Comparison of ENCODE assay signal across 27 cellular contexts in genomic region chr14:24165785-24166184, GRCh38. TPM values are rescaled to one million over a fixed set of nuclear protein-coding genes. Genes with fewer than 3 reads are reported as not detected.
A peak's percentile ranks its signal among the peaks of the same experiment; 100 is the strongest.
DNase-seq lines count a peak whose midpoint lies in the region; ATAC-seq and TF ChIP-seq lines count a peak whose summit lies in the region.
"Had no signal": no experiment of that assay in that cellular context is flagged by ENCODE, and none has a peak within 500 bp of the region (broad histone marks: within the 10 kb centered on the region; RNA-seq: fewer than 3 reads in every experiment).

No MANE protein-coding gene starts in this region.

- H3K27ac ChIP-seq in right atrium auricular region: no peak overlapping the region
- H3K27ac ChIP-seq: GM23248, neural progenitor cell, parathyroid adenoma, transverse colon had no signal

- no peak for ATAC-seq in left ventricle myocardium superior
- ATAC-seq in stimulated activated naive CD8-positive, alpha-beta T cell treated with anti-CD3 and anti-CD28 coated beads, Interleukin-15, amount 100 ng/mL, for 72 hours: no peak
- no peak for ATAC-seq in GM21529 (IDR thresholded peaks at IDR 0.05; ENCODE audit: unreplicated experiment)
- ATAC-seq: activated T-cell treated with anti-CD3 and anti-CD28 coated beads, Interleukin-2, amount 50 U/mL, for 4 hours; left colon; Panc1 had no signal

- intact Hi-C loops in left ventricle myocardium superior (cut with micrococcal nuclease): no loop called here
- intact Hi-C loops in activated T-helper 1 cell treated with anti-CD3 and anti-CD28 coated beads, Interleukin-12 subunit alpha, Interleukin-12 subunit beta, Interleukin-2, Interleukin-4 antibody, amounts not matched to agents 30 ng/mL and 10 ng/mL and 1 ng/mL, durations not matched to agents 14 hours and 24 hours and 36 hours (cut with micrococcal nuclease): no loop called here

- H3K27me3 ChIP-seq in right atrium auricular region: no peaks in the 10 kb centered on the region
- H3K27me3 ChIP-seq: neural progenitor cell, transverse colon had no signal

- peaks cover 59% of the 10 kb centered on the region for H3K36me3 Mint-ChIP-seq in activated T-helper 1 cell treated with anti-CD3 and anti-CD28 coated beads, Interleukin-12 subunit alpha, Interleukin-12 subunit beta, Interleukin-2, Interleukin-4 antibody, amounts not matched to agents 30 ng/mL and 10 ng/mL and 1 ng/mL, durations not matched to agents 14 hours and 24 hours and 36 hours (ENCODE audit: low read depth)
- peaks cover 44% of the 10 kb centered on the region for H3K36me3 Mint-ChIP-seq in endothelial cell (ENCODE audit: low read depth, unreplicated experiment)

- peak overlapping the region; percentile 6 for H3K27ac Mint-ChIP-seq in activated T-helper 1 cell treated with anti-CD3 and anti-CD28 coated beads, Interleukin-12 subunit alpha, Interleukin-12 subunit beta, Interleukin-2, Interleukin-4 antibody, amounts not matched to agents 30 ng/mL and 10 ng/mL and 1 ng/mL, durations not matched to agents 14 hours and 24 hours and 36 hours
- H3K27ac Mint-ChIP-seq in endothelial cell (ENCODE audit: unreplicated experiment): no peak overlapping the region
- peak overlapping the region; percentile 92 to 94 for H3K27ac Mint-ChIP-seq in stimulated activated naive CD8-positive, alpha-beta T cell treated with anti-CD3 and anti-CD28 coated beads, Interleukin-15, amount 100 ng/mL, for 72 hours
- H3K27ac Mint-ChIP-seq: neural progenitor cell had no signal

- no peak overlapping the region for H3K4me3 Mint-ChIP-seq in activated T-helper 1 cell treated with anti-CD3 and anti-CD28 coated beads, Interleukin-12 subunit alpha, Interleukin-12 subunit beta, Interleukin-2, Interleukin-4 antibody, amounts not matched to agents 30 ng/mL and 10 ng/mL and 1 ng/mL, durations not matched to agents 14 hours and 24 hours and 36 hours
- H3K4me3 Mint-ChIP-seq in endothelial cell (ENCODE audit: unreplicated experiment): peak overlapping the region; percentile 87
- H3K4me3 Mint-ChIP-seq in stimulated activated naive CD8-positive, alpha-beta T cell treated with anti-CD3 and anti-CD28 coated beads, Interleukin-15, amount 100 ng/mL, for 72 hours: peak overlapping the region in 1 of 2 donors; percentile 19
- H3K4me3 Mint-ChIP-seq: activated T-cell treated with anti-CD3 and anti-CD28 coated beads, Interleukin-2, amount 50 U/mL, for 4 hours; neural progenitor cell; T-helper 2 cell treated with Interferon-gamma antibody and Interleukin-4, amounts not matched to agents 5 μg/mL and 100 μg/mL, for 36 hours had no signal

- DNase-seq in left ventricle myocardium superior: peak; percentile 13
- no peak for DNase-seq in right atrium auricular region (ENCODE audit: low spot score)
- DNase-seq in activated T-helper 1 cell treated with anti-CD3 and anti-CD28 coated beads, Interleukin-12 subunit alpha, Interleukin-12 subunit beta, Interleukin-2, Interleukin-4 antibody, amounts not matched to agents 30 ng/mL and 10 ng/mL and 1 ng/mL, durations not matched to agents 14 hours and 24 hours and 36 hours (ENCODE audit: low spot score): no peak
- no peak for DNase-seq in endothelial cell (ENCODE audit: low spot score)
- DNase-seq in stimulated activated naive CD8-positive, alpha-beta T cell treated with anti-CD3 and anti-CD28 coated beads, Interleukin-15, amount 100 ng/mL, for 72 hours: no peak
- DNase-seq in DMS153 treated with DMSO at 0.1 percent for 48 hours (lab: John Stamatoyannopoulos, UW; ENCODE audit: unreplicated experiment): no peak
- DNase-seq: activated CD4-positive, alpha-beta T cell treated with anti-CD3 and anti-CD28 coated beads for 1 hour; activated naive CD4-positive, alpha-beta T cell; activated T-cell treated with anti-CD3 and anti-CD28 coated beads, Interleukin-2, amount 50 U/mL, for 4 hours; COR-L47; effector CD8-positive, alpha-beta T cell; GM23248; hypothalamus; left colon; NCI-H146; NCI-H748 treated with DMSO at 0.1 percent for 48 hours; retina; SIG-M5; small intestine; stimulated activated CD4-positive, alpha-beta T cell treated with anti-CD3 and anti-CD28 coated beads, Interleukin-1b, Interleukin-23, amount 100 ng/mL, for 48 hours; transverse colon had no signal

- no peak for TF ChIP-seq CTCF in right atrium auricular region (IDR thresholded peaks at IDR 0.05)
- TF ChIP-seq CTCF in endothelial cell (IDR thresholded peaks at IDR 0.05; ENCODE audit: unreplicated experiment): no peak

- no peak overlapping the region for H3K4me3 ChIP-seq in right atrium auricular region
- H3K4me3 ChIP-seq: BLaER1 treated with 17β-estradiol and CSF1 and Interleukin-3, amounts not matched to agents 10 nM and 100 nM; GM23248; neural progenitor cell; transverse colon had no signal

- peaks cover 0 to 25% of the 10 kb centered on the region in 2 donors for H3K4me1 ChIP-seq in right atrium auricular region
- H3K4me1 ChIP-seq: neural progenitor cell had no signal

- no peaks in the 10 kb centered on the region for H3K9me3 Mint-ChIP-seq in activated T-helper 1 cell treated with anti-CD3 and anti-CD28 coated beads, Interleukin-12 subunit alpha, Interleukin-12 subunit beta, Interleukin-2, Interleukin-4 antibody, amounts not matched to agents 30 ng/mL and 10 ng/mL and 1 ng/mL, durations not matched to agents 14 hours and 24 hours and 36 hours
- no peaks in the 10 kb centered on the region for H3K9me3 Mint-ChIP-seq in endothelial cell (ENCODE audit: unreplicated experiment)
- H3K9me3 Mint-ChIP-seq in stimulated activated naive CD8-positive, alpha-beta T cell treated with anti-CD3 and anti-CD28 coated beads, Interleukin-15, amount 100 ng/mL, for 72 hours: no peaks in the 10 kb centered on the region
- H3K9me3 Mint-ChIP-seq: activated T-cell treated with anti-CD3 and anti-CD28 coated beads, Interleukin-2, amount 50 U/mL, for 4 hours; neural progenitor cell; T-helper 2 cell treated with Interferon-gamma antibody and Interleukin-4, amounts not matched to agents 5 μg/mL and 100 μg/mL, for 36 hours had no signal

- peaks cover 58% of the 10 kb centered on the region for H3K36me3 ChIP-seq in right atrium auricular region
- H3K36me3 ChIP-seq: neural progenitor cell had no signal

- H3K4me1 Mint-ChIP-seq in activated T-helper 1 cell treated with anti-CD3 and anti-CD28 coated beads, Interleukin-12 subunit alpha, Interleukin-12 subunit beta, Interleukin-2, Interleukin-4 antibody, amounts not matched to agents 30 ng/mL and 10 ng/mL and 1 ng/mL, durations not matched to agents 14 hours and 24 hours and 36 hours (ENCODE audit: low read depth): peaks cover 70% of the 10 kb centered on the region
- H3K4me1 Mint-ChIP-seq in endothelial cell (ENCODE audit: unreplicated experiment): peaks cover 11% of the 10 kb centered on the region
- peaks cover 80% of the 10 kb centered on the region for H3K4me1 Mint-ChIP-seq in stimulated activated naive CD8-positive, alpha-beta T cell treated with anti-CD3 and anti-CD28 coated beads, Interleukin-15, amount 100 ng/mL, for 72 hours

- H3K27me3 Mint-ChIP-seq in activated T-helper 1 cell treated with anti-CD3 and anti-CD28 coated beads, Interleukin-12 subunit alpha, Interleukin-12 subunit beta, Interleukin-2, Interleukin-4 antibody, amounts not matched to agents 30 ng/mL and 10 ng/mL and 1 ng/mL, durations not matched to agents 14 hours and 24 hours and 36 hours (ENCODE audit: insufficient read depth): peaks cover 3% of the 10 kb centered on the region
- H3K27me3 Mint-ChIP-seq in endothelial cell (ENCODE audit: unreplicated experiment): peaks cover 2% of the 10 kb centered on the region
- no peaks in the 10 kb centered on the region for H3K27me3 Mint-ChIP-seq in stimulated activated naive CD8-positive, alpha-beta T cell treated with anti-CD3 and anti-CD28 coated beads, Interleukin-15, amount 100 ng/mL, for 72 hours

- no peaks in the 10 kb centered on the region for H3K9me3 ChIP-seq in right atrium auricular region
- H3K9me3 ChIP-seq: BLaER1 treated with 17β-estradiol and CSF1 and Interleukin-3, amounts not matched to agents 10 nM and 100 nM; transverse colon had no signal

RNA-seq across cellular contexts. Expression of gene IRF9, which starts 4.7 kb away (rescaled TPM):
- total RNA-seq in left ventricle myocardium superior (27.6 TPM), right atrium auricular region (10 to 100 TPM; 29.2 to 33.1 TPM), endothelial cell (ENCODE audit: unreplicated experiment) (25.7 TPM)
- total RNA-seq in activated T-helper 1 cell treated with anti-CD3 and anti-CD28 coated beads, Interleukin-12 subunit alpha, Interleukin-12 subunit beta, Interleukin-2, Interleukin-4 antibody, amounts not matched to agents 30 ng/mL and 10 ng/mL and 1 ng/mL, durations not matched to agents 14 hours and 24 hours and 36 hours: 130 and 152 TPM in 2 replicates

RNA-seq across cellular contexts. Expression of gene REC8, which starts 6.1 kb away (rescaled TPM):
- 3.2 TPM for total RNA-seq in left ventricle myocardium superior
- 1 to 10 TPM; 3.8 to 5.6 TPM for total RNA-seq in right atrium auricular region
- 27.8 and 28.9 TPM in 2 replicates for total RNA-seq in activated T-helper 1 cell treated with anti-CD3 and anti-CD28 coated beads, Interleukin-12 subunit alpha, Interleukin-12 subunit beta, Interleukin-2, Interleukin-4 antibody, amounts not matched to agents 30 ng/mL and 10 ng/mL and 1 ng/mL, durations not matched to agents 14 hours and 24 hours and 36 hours
- 31.8 TPM for total RNA-seq in endothelial cell (ENCODE audit: unreplicated experiment)

RNA-seq across cellular contexts. Expression of gene RNF31, which starts 18.5 kb away (rescaled TPM):
- total RNA-seq in left ventricle myocardium superior: 42.8 TPM
- 10 to 100 TPM; 24.1 to 47.5 TPM for total RNA-seq in right atrium auricular region
- total RNA-seq in activated T-helper 1 cell treated with anti-CD3 and anti-CD28 coated beads, Interleukin-12 subunit alpha, Interleukin-12 subunit beta, Interleukin-2, Interleukin-4 antibody, amounts not matched to agents 30 ng/mL and 10 ng/mL and 1 ng/mL, durations not matched to agents 14 hours and 24 hours and 36 hours: 115 and 129 TPM in 2 replicates
- total RNA-seq in endothelial cell (ENCODE audit: unreplicated experiment): 90.2 TPM

RNA-seq across cellular contexts. Expression of gene PSME2, which starts 19.4 kb away (rescaled TPM):
- total RNA-seq in left ventricle myocardium superior (92.6 TPM), right atrium auricular region (10 to 100 TPM; 23.1 to 40.6 TPM), endothelial cell (ENCODE audit: unreplicated experiment) (73.6 TPM)
- total RNA-seq in activated T-helper 1 cell treated with anti-CD3 and anti-CD28 coated beads, Interleukin-12 subunit alpha, Interleukin-12 subunit beta, Interleukin-2, Interleukin-4 antibody, amounts not matched to agents 30 ng/mL and 10 ng/mL and 1 ng/mL, durations not matched to agents 14 hours and 24 hours and 36 hours: 575 and 588 TPM in 2 replicates

RNA-seq across cellular contexts. Expression of gene IPO4, which starts 22.8 kb away (rescaled TPM):
- 14.9 TPM for total RNA-seq in left ventricle myocardium superior
- 10 to 100 TPM; 12.1 to 15.7 TPM for total RNA-seq in right atrium auricular region
- 106 and 107 TPM in 2 replicates for total RNA-seq in activated T-helper 1 cell treated with anti-CD3 and anti-CD28 coated beads, Interleukin-12 subunit alpha, Interleukin-12 subunit beta, Interleukin-2, Interleukin-4 antibody, amounts not matched to agents 30 ng/mL and 10 ng/mL and 1 ng/mL, durations not matched to agents 14 hours and 24 hours and 36 hours
- total RNA-seq in endothelial cell (ENCODE audit: unreplicated experiment): 29.0 TPM
